2 cellular contexts compared by ENCODE assay signal in the genomic region with DNA sequence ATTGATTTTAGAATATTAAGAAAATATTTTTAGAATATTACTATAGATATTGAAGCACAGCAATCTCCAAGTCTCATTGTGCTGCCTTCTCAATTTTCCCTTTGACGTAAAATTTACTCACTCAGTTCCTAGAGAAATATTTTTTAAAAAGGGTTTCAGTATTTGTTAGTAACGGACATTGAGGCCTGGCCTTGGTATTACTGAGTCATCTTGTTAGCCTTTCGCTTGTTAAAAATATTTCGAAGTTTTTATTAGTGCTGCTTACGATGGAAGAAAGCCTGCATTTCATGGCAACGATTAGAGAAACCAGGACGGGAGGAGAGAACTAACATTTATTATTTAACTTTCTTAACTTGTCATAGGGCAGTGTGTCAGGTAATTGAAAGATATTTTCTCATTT.
TF ChIP-seq lines count a peak whose summit lies in the region.

No MANE protein-coding gene starts in this region.

TF ChIP-seq in SK-N-SH, 30 proteins besides CTCF, POLR2A, EP300 and RAD21 (continued from another document):
- TF ChIP-seq, protein P1, sequence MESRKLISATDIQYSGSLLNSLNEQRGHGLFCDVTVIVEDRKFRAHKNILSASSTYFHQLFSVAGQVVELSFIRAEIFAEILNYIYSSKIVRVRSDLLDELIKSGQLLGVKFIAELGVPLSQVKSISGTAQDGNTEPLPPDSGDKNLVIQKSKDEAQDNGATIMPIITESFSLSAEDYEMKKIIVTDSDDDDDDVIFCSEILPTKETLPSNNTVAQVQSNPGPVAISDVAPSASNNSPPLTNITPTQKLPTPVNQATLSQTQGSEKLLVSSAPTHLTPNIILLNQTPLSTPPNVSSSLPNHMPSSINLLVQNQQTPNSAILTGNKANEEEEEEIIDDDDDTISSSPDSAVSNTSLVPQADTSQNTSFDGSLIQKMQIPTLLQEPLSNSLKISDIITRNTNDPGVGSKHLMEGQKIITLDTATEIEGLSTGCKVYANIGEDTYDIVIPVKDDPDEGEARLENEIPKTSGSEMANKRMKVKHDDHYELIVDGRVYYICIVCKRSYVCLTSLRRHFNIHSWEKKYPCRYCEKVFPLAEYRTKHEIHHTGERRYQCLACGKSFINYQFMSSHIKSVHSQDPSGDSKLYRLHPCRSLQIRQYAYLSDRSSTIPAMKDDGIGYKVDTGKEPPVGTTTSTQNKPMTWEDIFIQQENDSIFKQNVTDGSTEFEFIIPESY (IDR thresholded peaks at IDR 0.05; ENCODE audit: borderline replicate concordance, low read depth), result no peak
- TF ChIP-seq JUND (IDR thresholded peaks at IDR 0.05) (no peak), SIN3A (IDR thresholded peaks at IDR 0.05; ENCODE audit: borderline replicate concordance, low read depth, low read length) (no peak), FOXJ3 (CRISPR knock-in tag; IDR thresholded peaks at IDR 0.05) (no peak), POLR2AphosphoS5 (IDR thresholded peaks at IDR 0.05; ENCODE audit: low read depth, low read length) (no peak), TAF1 (IDR thresholded peaks at IDR 0.05; ENCODE audit: borderline replicate concordance, low read depth, low read length) (no peak), FOSL2 (IDR thresholded peaks at IDR 0.05; ENCODE audit: borderline replicate concordance, low read depth) (no peak), RFX5 (IDR thresholded peaks at IDR 0.05; ENCODE audit: low read length) (no peak), ELF1 (IDR thresholded peaks at IDR 0.05) (no peak), GABPA (IDR thresholded peaks at IDR 0.05; ENCODE audit: low read depth) (no peak), RXRA (IDR thresholded peaks at IDR 0.05; ENCODE audit: borderline replicate concordance, low read depth) (no peak)
- TF ChIP-seq, protein P2, sequence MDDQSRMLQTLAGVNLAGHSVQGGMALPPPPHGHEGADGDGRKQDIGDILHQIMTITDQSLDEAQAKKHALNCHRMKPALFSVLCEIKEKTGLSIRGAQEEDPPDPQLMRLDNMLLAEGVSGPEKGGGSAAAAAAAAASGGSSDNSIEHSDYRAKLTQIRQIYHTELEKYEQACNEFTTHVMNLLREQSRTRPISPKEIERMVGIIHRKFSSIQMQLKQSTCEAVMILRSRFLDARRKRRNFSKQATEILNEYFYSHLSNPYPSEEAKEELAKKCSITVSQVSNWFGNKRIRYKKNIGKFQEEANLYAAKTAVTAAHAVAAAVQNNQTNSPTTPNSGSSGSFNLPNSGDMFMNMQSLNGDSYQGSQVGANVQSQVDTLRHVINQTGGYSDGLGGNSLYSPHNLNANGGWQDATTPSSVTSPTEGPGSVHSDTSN (IDR thresholded peaks at IDR 0.05), result no peak
- TF ChIP-seq, protein P3, sequence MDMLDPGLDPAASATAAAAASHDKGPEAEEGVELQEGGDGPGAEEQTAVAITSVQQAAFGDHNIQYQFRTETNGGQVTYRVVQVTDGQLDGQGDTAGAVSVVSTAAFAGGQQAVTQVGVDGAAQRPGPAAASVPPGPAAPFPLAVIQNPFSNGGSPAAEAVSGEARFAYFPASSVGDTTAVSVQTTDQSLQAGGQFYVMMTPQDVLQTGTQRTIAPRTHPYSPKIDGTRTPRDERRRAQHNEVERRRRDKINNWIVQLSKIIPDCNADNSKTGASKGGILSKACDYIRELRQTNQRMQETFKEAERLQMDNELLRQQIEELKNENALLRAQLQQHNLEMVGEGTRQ (IDR thresholded peaks at IDR 0.05; ENCODE audit: borderline replicate concordance, low read depth, low read length), result no peak
- TF ChIP-seq, protein P4, sequence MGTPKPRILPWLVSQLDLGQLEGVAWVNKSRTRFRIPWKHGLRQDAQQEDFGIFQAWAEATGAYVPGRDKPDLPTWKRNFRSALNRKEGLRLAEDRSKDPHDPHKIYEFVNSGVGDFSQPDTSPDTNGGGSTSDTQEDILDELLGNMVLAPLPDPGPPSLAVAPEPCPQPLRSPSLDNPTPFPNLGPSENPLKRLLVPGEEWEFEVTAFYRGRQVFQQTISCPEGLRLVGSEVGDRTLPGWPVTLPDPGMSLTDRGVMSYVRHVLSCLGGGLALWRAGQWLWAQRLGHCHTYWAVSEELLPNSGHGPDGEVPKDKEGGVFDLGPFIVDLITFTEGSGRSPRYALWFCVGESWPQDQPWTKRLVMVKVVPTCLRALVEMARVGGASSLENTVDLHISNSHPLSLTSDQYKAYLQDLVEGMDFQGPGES (IDR thresholded peaks at IDR 0.05; ENCODE audit: low read depth, low read length), result no peak
TF ChIP-seq in SK-N-SH: peak in this region for 0.

TF ChIP-seq in SK-N-SH treated with all-trans-retinoic acid at 6 μM for 48 hours, 23 proteins besides CTCF, POLR2A, EP300 and RAD21 (continued from another document):
- TF ChIP-seq, protein P5, sequence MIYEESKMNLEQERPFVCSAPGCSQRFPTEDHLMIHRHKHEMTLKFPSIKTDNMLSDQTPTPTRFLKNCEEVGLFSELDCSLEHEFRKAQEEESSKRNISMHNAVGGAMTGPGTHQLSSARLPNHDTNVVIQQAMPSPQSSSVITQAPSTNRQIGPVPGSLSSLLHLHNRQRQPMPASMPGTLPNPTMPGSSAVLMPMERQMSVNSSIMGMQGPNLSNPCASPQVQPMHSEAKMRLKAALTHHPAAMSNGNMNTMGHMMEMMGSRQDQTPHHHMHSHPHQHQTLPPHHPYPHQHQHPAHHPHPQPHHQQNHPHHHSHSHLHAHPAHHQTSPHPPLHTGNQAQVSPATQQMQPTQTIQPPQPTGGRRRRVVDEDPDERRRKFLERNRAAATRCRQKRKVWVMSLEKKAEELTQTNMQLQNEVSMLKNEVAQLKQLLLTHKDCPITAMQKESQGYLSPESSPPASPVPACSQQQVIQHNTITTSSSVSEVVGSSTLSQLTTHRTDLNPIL (CRISPR knock-in tag; IDR thresholded peaks at IDR 0.05; ENCODE audit: low read depth), result no peak
TF ChIP-seq in SK-N-SH treated with all-trans-retinoic acid at 6 μM for 48 hours: peak in this region for 0.
